Comparison of ENCODE assay signal across 1 cellular context in the genomic region with DNA sequence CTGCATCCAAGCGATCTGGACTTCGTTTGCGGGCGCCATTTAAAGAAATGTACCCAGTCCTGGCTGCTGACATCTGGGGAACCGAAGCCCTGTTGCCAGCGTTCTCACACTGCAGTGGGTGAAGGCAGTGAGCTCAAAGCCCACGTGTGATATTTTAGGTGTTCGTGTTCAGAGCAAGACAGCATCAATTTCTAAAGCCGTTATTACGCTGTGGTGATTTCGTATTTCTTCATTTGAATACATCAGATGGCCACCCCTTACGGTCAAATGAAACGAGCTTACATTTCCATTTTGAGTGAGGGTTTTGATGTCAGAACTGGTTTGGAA.
TF ChIP-seq lines count a peak whose summit lies in the region.

No MANE protein-coding gene starts in this region.

TF ChIP-seq in WTC11, 78 proteins besides CTCF, POLR2A, EP300 and RAD21 (continued from another document):
- TF ChIP-seq, protein P1, sequence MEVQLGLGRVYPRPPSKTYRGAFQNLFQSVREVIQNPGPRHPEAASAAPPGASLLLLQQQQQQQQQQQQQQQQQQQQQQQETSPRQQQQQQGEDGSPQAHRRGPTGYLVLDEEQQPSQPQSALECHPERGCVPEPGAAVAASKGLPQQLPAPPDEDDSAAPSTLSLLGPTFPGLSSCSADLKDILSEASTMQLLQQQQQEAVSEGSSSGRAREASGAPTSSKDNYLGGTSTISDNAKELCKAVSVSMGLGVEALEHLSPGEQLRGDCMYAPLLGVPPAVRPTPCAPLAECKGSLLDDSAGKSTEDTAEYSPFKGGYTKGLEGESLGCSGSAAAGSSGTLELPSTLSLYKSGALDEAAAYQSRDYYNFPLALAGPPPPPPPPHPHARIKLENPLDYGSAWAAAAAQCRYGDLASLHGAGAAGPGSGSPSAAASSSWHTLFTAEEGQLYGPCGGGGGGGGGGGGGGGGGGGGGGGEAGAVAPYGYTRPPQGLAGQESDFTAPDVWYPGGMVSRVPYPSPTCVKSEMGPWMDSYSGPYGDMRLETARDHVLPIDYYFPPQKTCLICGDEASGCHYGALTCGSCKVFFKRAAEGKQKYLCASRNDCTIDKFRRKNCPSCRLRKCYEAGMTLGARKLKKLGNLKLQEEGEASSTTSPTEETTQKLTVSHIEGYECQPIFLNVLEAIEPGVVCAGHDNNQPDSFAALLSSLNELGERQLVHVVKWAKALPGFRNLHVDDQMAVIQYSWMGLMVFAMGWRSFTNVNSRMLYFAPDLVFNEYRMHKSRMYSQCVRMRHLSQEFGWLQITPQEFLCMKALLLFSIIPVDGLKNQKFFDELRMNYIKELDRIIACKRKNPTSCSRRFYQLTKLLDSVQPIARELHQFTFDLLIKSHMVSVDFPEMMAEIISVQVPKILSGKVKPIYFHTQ (CRISPR knock-in tag; IDR thresholded peaks at IDR 0.05): no peak
